1 cellular context compared by ENCODE assay signal in the genomic region with DNA sequence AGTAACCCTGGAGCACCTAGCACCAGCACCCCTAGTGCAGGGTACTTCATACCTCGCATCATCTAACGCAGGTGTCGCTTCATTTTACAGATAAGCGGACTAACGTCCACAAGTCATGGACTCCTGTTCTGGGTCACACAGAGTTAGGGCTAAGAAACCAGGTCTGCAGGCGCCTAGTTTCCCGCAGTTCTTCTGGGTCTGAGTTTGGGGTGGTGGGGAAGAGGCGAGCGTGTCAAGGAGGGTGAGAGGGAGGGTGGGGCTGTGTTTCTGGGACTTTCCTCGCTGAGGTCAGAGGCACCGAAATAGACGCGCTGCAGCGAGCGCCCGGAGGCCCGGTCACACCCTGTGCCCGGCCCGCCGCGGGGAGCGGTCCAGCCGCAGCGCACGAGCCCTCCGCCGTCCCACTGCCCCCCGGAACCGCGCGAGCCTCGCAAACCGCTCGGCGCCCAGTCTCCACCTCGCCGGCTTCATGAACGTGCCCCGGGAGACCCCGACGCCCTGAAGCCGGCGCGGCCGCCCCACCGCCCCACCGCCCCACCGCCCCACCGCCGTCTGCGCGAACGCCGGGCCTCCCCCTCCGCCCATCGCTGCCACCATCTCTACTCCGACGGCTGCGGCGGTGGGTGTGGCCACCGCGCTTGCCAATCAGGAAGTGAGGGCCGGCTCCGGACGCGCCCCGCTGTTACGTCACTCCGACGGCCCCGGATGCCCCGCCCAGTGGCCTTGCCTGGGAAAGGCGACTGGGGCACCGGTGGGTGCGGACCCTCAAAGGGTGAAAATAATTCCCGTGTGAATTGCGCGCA.
TF ChIP-seq lines count a peak whose summit lies in the region.

No MANE protein-coding gene starts in this region.

TF ChIP-seq in HEK293, 187 proteins besides CTCF, POLR2A, EP300 and RAD21 (continued from another document):
- TF ChIP-seq, protein P1, sequence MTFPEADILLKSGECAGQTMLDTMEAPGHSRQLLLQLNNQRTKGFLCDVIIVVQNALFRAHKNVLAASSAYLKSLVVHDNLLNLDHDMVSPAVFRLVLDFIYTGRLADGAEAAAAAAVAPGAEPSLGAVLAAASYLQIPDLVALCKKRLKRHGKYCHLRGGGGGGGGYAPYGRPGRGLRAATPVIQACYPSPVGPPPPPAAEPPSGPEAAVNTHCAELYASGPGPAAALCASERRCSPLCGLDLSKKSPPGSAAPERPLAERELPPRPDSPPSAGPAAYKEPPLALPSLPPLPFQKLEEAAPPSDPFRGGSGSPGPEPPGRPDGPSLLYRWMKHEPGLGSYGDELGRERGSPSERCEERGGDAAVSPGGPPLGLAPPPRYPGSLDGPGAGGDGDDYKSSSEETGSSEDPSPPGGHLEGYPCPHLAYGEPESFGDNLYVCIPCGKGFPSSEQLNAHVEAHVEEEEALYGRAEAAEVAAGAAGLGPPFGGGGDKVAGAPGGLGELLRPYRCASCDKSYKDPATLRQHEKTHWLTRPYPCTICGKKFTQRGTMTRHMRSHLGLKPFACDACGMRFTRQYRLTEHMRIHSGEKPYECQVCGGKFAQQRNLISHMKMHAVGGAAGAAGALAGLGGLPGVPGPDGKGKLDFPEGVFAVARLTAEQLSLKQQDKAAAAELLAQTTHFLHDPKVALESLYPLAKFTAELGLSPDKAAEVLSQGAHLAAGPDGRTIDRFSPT (tag by site-specific recombination; IDR thresholded peaks at IDR 0.05) = no peak
- TF ChIP-seq, protein P2, sequence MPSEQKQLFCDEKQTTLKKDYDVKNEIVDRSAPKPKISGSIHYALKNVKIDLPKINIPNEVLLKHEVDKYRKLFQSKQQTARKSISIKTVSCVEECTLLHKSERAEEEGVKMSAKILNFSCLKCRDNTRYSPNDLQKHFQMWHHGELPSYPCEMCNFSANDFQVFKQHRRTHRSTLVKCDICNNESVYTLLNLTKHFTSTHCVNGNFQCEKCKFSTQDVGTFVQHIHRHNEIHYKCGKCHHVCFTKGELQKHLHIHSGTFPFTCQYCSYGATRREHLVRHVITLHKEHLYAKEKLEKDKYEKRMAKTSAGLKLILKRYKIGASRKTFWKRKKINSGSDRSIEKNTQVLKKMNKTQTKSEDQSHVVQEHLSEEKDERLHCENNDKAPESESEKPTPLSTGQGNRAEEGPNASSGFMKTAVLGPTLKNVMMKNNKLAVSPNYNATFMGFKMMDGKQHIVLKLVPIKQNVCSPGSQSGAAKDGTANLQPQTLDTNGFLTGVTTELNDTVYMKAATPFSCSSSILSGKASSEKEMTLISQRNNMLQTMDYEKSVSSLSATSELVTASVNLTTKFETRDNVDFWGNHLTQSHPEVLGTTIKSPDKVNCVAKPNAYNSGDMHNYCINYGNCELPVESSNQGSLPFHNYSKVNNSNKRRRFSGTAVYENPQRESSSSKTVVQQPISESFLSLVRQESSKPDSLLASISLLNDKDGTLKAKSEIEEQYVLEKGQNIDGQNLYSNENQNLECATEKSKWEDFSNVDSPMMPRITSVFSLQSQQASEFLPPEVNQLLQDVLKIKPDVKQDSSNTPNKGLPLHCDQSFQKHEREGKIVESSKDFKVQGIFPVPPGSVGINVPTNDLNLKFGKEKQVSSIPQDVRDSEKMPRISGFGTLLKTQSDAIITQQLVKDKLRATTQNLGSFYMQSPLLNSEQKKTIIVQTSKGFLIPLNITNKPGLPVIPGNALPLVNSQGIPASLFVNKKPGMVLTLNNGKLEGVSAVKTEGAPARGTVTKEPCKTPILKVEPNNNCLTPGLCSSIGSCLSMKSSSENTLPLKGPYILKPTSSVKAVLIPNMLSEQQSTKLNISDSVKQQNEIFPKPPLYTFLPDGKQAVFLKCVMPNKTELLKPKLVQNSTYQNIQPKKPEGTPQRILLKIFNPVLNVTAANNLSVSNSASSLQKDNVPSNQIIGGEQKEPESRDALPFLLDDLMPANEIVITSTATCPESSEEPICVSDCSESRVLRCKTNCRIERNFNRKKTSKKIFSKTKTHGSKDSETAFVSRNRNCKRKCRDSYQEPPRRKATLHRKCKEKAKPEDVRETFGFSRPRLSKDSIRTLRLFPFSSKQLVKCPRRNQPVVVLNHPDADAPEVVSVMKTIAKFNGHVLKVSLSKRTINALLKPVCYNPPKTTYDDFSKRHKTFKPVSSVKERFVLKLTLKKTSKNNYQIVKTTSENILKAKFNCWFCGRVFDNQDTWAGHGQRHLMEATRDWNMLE (tag by site-specific recombination; conservative IDR thresholded peaks at IDR 0.05; ENCODE audit: low read depth) = no peak
- TF ChIP-seq GLI2 (tag by site-specific recombination; IDR thresholded peaks at IDR 0.05; ENCODE audit: borderline replicate concordance, low read depth) (no peak), ZBTB7A (tag by site-specific recombination; IDR thresholded peaks at IDR 0.05; ENCODE audit: low read depth) (no peak; the same call in 1 of the 2 replicates), ZNF549 (tag by site-specific recombination; IDR thresholded peaks at IDR 0.05) (no peak), ZNF76 (tag by site-specific recombination; IDR thresholded peaks at IDR 0.05; ENCODE audit: borderline replicate concordance, low read depth) (no peak), ZFP37 (tag by site-specific recombination; IDR thresholded peaks at IDR 0.05) (no peak), ZNF132 (tag by site-specific recombination; IDR thresholded peaks at IDR 0.05; ENCODE audit: borderline replicate concordance) (no peak), ZNF701 (tag by site-specific recombination; IDR thresholded peaks at IDR 0.05) (no peak), EGR2 (tag by site-specific recombination; IDR thresholded peaks at IDR 0.05; ENCODE audit: low read depth) (no peak), ZNF707 (tag by site-specific recombination; IDR thresholded peaks at IDR 0.05) (no peak), WT1 (tag by site-specific recombination; IDR thresholded peaks at IDR 0.05) (no peak; the same call in 1 of the 2 replicates), ZNF624 (tag by site-specific recombination; IDR thresholded peaks at IDR 0.05) (no peak)
- TF ChIP-seq, protein P3, sequence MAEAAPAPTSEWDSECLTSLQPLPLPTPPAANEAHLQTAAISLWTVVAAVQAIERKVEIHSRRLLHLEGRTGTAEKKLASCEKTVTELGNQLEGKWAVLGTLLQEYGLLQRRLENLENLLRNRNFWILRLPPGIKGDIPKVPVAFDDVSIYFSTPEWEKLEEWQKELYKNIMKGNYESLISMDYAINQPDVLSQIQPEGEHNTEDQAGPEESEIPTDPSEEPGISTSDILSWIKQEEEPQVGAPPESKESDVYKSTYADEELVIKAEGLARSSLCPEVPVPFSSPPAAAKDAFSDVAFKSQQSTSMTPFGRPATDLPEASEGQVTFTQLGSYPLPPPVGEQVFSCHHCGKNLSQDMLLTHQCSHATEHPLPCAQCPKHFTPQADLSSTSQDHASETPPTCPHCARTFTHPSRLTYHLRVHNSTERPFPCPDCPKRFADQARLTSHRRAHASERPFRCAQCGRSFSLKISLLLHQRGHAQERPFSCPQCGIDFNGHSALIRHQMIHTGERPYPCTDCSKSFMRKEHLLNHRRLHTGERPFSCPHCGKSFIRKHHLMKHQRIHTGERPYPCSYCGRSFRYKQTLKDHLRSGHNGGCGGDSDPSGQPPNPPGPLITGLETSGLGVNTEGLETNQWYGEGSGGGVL (tag by site-specific recombination; IDR thresholded peaks at IDR 0.05) = peak; percentile 27; the same call in 1 of the 2 replicates
- TF ChIP-seq, protein P4, sequence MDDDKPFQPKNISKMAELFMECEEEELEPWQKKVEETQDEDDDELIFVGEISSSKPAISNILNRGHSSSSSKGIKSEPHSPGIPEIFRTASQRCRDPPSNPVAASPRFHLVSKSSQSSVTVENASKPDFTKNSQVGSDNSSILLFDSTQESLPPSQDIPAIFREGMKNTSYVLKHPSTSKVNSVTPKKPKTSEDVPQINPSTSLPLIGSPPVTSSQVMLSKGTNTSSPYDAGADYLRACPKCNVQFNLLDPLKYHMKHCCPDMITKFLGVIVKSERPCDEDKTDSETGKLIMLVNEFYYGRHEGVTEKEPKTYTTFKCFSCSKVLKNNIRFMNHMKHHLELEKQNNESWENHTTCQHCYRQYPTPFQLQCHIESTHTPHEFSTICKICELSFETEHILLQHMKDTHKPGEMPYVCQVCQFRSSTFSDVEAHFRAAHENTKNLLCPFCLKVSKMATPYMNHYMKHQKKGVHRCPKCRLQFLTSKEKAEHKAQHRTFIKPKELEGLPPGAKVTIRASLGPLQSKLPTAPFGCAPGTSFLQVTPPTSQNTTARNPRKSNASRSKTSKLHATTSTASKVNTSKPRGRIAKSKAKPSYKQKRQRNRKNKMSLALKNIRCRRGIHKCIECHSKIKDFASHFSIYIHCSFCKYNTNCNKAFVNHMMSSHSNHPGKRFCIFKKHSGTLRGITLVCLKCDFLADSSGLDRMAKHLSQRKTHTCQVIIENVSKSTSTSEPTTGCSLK (tag by site-specific recombination; IDR thresholded peaks at IDR 0.05) = no peak
